12 cellular contexts compared by ENCODE assay signal in the genomic region with DNA sequence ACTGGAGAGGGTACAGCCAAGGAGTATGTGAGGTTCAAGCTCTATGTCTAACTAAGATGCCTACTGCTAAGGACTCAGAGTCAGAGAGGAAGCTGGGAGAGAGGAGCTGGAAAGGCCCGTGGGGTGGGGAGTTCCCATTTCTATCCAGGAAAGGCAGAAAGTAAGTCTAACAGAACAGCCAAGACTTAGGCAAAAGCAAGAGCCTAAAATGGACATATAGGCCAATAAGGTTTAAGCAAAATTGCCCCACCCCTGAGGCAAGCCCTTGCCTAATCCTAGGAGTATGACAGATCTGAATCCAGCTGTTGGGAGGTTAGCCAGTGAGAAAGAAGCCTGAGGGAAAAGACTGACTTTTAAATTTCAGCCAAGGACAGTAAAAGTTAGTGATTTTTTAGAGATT. TPM values are rescaled to one million over a fixed set of nuclear protein-coding genes. Genes with fewer than 3 reads are reported as not detected.
DNase-seq lines count a peak whose midpoint lies in the region; ATAC-seq lines count a peak whose summit lies in the region.
"Had no signal": no experiment of that assay in that cellular context is flagged by ENCODE, and none has a peak within 500 bp of the region (broad histone marks: within the 10 kb centered on the region; RNA-seq: fewer than 3 reads in every experiment).

No MANE protein-coding gene starts in this region.

- no peak overlapping the region for H3K14ac ChIP-seq in mesenchymal stem cell (ENCODE audit: low read length in 2 of 2)

- no peak for ATAC-seq in effector memory CD8-positive, alpha-beta T cell (replicated peaks)
- ATAC-seq in HG03432 (IDR thresholded peaks at IDR 0.05; ENCODE audit: unreplicated experiment): no peak

- WGBS in mesenchymal stem cell: 100% methylated on average over 1 of the region's 1 CpG

- H2BK120ac ChIP-seq in mesenchymal stem cell (ENCODE audit: low read depth, low read length): no peak overlapping the region

- no peak overlapping the region for H3K4me2 ChIP-seq in mesenchymal stem cell (ENCODE audit: low read length, poor library complexity, severe bottlenecking)

- no peak overlapping the region for H3K23ac ChIP-seq in mesenchymal stem cell (ENCODE audit: low read length in 2 of 2)

- H2AK5ac ChIP-seq in mesenchymal stem cell (ENCODE audit: low read length, severe bottlenecking): no peak overlapping the region

- peak overlapping the region; percentile 99 to 100 for H3K27ac Mint-ChIP-seq in effector memory CD8-positive, alpha-beta T cell

- no peak overlapping the region for H2BK5ac ChIP-seq in mesenchymal stem cell (ENCODE audit: low read depth, low read length, poor library complexity, severe bottlenecking)

- H3K18ac ChIP-seq in mesenchymal stem cell (ENCODE audit: low read depth in 1 of 2, low read length in 2 of 2): no peak overlapping the region

- no peak overlapping the region for H2BK15ac ChIP-seq in mesenchymal stem cell (ENCODE audit: low read depth, poor library complexity, severe bottlenecking)

- no peaks in the 10 kb centered on the region for H3K79me1 ChIP-seq in mesenchymal stem cell (replicated peaks; ENCODE audit: low read length, poor library complexity, severe bottlenecking)

- H3K4me3 ChIP-seq in mesenchymal stem cell (ENCODE audit: insufficient read depth in 1 of 2, low read depth in 1 of 2, low read length in 2 of 2): no peak overlapping the region
- H3K4me3 ChIP-seq: thoracic aorta had no signal

- peak overlapping the region in 1 of 2 donors; percentile 15 for H3K4me3 Mint-ChIP-seq in effector memory CD8-positive, alpha-beta T cell
- H3K4me3 Mint-ChIP-seq: activated T-helper 1 cell treated with anti-CD3 and anti-CD28 coated beads, Interleukin-12 subunit alpha, Interleukin-12 subunit beta, Interleukin-2, Interleukin-4 antibody, amounts not matched to agents 30 ng/mL and 10 ng/mL and 1 ng/mL, durations not matched to agents 14 hours and 24 hours and 36 hours had no signal

- H2BK12ac ChIP-seq in mesenchymal stem cell (ENCODE audit: low read length in 2 of 2): no peak overlapping the region

- peaks cover 51% of the 10 kb centered on the region for H3K36me3 Mint-ChIP-seq in effector memory CD8-positive, alpha-beta T cell (ENCODE audit: insufficient read depth)

- peak overlapping the region; percentile 9 for H3K9ac ChIP-seq in mesenchymal stem cell (ENCODE audit: low read length)

- H3K27ac ChIP-seq in mesenchymal stem cell (ENCODE audit: low read length, poor library complexity, severe bottlenecking): no peak overlapping the region

- no peaks in the 10 kb centered on the region for H3K27me3 ChIP-seq in mesenchymal stem cell (ENCODE audit: control insufficient read depth in 1 of 2, insufficient read depth in 1 of 2, low read length in 2 of 2)

- DNase-seq in AG20443 (ENCODE audit: low spot score) (peak; percentile 75), HCEC 1CT (peak; percentile 78), mesenchymal stem cell (peak; percentile 45), T1000 (lab: John Stamatoyannopoulos, UW) (no peak), GOT3 (lab: John Stamatoyannopoulos, UW) (no peak), Ammon's horn (ENCODE audit: low spot score) (no peak)
- DNase-seq in effector memory CD8-positive, alpha-beta T cell: no peak
- DNase-seq: DMS153, T-helper 1 cell had no signal

- no peak overlapping the region for H2AFZ ChIP-seq in mesenchymal stem cell (ENCODE audit: low read depth, low read length)

- H3K4me1 Mint-ChIP-seq in effector memory CD8-positive, alpha-beta T cell (ENCODE audit: low read depth in 2 of 2): peaks cover 18 to 21% of the 10 kb centered on the region in 2 donors

- peaks cover 9 to 12% of the 10 kb centered on the region in 2 experiments for H3K36me3 ChIP-seq in mesenchymal stem cell (ENCODE audit: control insufficient read depth in 1 of 2, insufficient read depth in 2 of 2, low read depth in 1 of 2, low read length in 2 of 2)
- H3K36me3 ChIP-seq: thoracic aorta had no signal

- H4K91ac ChIP-seq in mesenchymal stem cell (ENCODE audit: low read length): no peak overlapping the region

- no peak overlapping the region for H4K8ac ChIP-seq in mesenchymal stem cell (ENCODE audit: low read length)

- H3K4ac ChIP-seq in mesenchymal stem cell (ENCODE audit: low read depth in 1 of 2, low read length in 2 of 2): no peak overlapping the region

- H3K9me3 ChIP-seq in mesenchymal stem cell (ENCODE audit: control insufficient read depth, low read length): no peaks in the 10 kb centered on the region
- H3K9me3 ChIP-seq: thoracic aorta had no signal

- H3K4me1 ChIP-seq in mesenchymal stem cell (ENCODE audit: control insufficient read depth, insufficient read depth, low read depth, low read length): peaks cover 13% of the 10 kb centered on the region

- H3K9me3 Mint-ChIP-seq in effector memory CD8-positive, alpha-beta T cell: no peaks in the 10 kb centered on the region
- H3K9me3 Mint-ChIP-seq: activated T-helper 1 cell treated with anti-CD3 and anti-CD28 coated beads, Interleukin-12 subunit alpha, Interleukin-12 subunit beta, Interleukin-2, Interleukin-4 antibody, amounts not matched to agents 30 ng/mL and 10 ng/mL and 1 ng/mL, durations not matched to agents 14 hours and 24 hours and 36 hours had no signal

- no peaks in the 10 kb centered on the region for H3K27me3 Mint-ChIP-seq in effector memory CD8-positive, alpha-beta T cell

RNA-seq across cellular contexts. Expression of a gene that starts 1.6 kb away (rescaled TPM):
- polyA plus RNA-seq in mesenchymal stem cell (2013, experiment 1 of 2): 1.3 TPM
- 1.7 TPM for polyA plus RNA-seq in mesenchymal stem cell (2013, experiment 2 of 2)

RNA-seq across cellular contexts. Expression of a gene that starts 7.2 kb away (rescaled TPM):
- 0.03 TPM for polyA plus RNA-seq in mesenchymal stem cell (2013, experiment 1 of 2)
- 0.01 TPM for polyA plus RNA-seq in mesenchymal stem cell (2013, experiment 2 of 2)

RNA-seq across cellular contexts. Expression of a gene that starts 21.3 kb away (rescaled TPM):
- polyA plus RNA-seq in mesenchymal stem cell (2013, experiment 1 of 2): 252 TPM
- polyA plus RNA-seq in mesenchymal stem cell (2013, experiment 2 of 2): 245 TPM

RNA-seq across cellular contexts. Expression of a gene that starts 21.4 kb away (rescaled TPM):
- 28.8 TPM for polyA plus RNA-seq in mesenchymal stem cell (2013, experiment 1 of 2)
- polyA plus RNA-seq in mesenchymal stem cell (2013, experiment 2 of 2): 28.9 TPM

RNA-seq across cellular contexts. Expression of a gene that starts 26.8 kb away (rescaled TPM):
- 0.04 TPM for polyA plus RNA-seq in mesenchymal stem cell (2013, experiment 1 of 2)
- polyA plus RNA-seq in mesenchymal stem cell (2013, experiment 2 of 2): 0.03 TPM

Comparison
In these comparisons a context has a peak if more than half of its experiments do, and no peak if none do; other contexts are left out.
1. DNase-seq: peak in AG20443 (single experiment), HCEC 1CT (single experiment) and mesenchymal stem cell (single experiment); none in effector memory CD8-positive, alpha-beta T cell (0 of 3), T1000 (single experiment), GOT3 (single experiment) and Ammon's horn (single experiment).